In the genomic region with DNA sequence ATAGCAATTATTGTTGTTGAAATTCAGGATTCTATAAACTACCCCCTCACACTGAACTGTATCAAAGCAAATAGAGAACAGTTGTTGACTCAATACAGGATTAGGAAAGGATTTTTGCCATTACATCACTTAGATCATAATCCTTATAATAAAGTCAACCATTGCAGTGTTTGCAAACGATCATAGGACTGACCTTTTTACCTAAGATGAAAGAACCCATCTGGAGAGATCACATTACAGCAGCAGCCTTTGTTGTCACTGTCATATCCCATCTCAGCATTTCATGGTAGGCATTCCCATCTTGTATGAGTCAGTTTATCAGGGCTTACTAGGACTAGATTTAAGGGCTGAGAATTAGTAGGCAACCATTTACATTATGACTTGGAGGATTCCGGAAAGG, we compare ENCODE assay signal across 1 cellular context.
TF ChIP-seq lines count a peak whose summit lies in the region.

No MANE protein-coding gene starts in this region.

TF ChIP-seq in HepG2, 621 proteins besides CTCF, POLR2A, EP300 and RAD21 (continued from another document and continues in another):
- TF ChIP-seq, protein P1, sequence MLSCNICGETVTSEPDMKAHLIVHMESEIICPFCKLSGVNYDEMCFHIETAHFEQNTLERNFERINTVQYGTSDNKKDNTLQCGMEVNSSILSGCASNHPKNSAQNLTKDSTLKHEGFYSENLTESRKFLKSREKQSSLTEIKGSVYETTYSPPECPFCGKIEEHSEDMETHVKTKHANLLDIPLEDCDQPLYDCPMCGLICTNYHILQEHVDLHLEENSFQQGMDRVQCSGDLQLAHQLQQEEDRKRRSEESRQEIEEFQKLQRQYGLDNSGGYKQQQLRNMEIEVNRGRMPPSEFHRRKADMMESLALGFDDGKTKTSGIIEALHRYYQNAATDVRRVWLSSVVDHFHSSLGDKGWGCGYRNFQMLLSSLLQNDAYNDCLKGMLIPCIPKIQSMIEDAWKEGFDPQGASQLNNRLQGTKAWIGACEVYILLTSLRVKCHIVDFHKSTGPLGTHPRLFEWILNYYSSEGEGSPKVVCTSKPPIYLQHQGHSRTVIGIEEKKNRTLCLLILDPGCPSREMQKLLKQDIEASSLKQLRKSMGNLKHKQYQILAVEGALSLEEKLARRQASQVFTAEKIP (CRISPR knock-in tag; IDR thresholded peaks at IDR 0.05; ENCODE audit: borderline replicate concordance) = no peak
- TF ChIP-seq ATM (IDR thresholded peaks at IDR 0.05; ENCODE audit: borderline replicate concordance) = no peak
- no peak for TF ChIP-seq ZNF225 (CRISPR knock-in tag; IDR thresholded peaks at IDR 0.05)
- TF ChIP-seq, protein P2, sequence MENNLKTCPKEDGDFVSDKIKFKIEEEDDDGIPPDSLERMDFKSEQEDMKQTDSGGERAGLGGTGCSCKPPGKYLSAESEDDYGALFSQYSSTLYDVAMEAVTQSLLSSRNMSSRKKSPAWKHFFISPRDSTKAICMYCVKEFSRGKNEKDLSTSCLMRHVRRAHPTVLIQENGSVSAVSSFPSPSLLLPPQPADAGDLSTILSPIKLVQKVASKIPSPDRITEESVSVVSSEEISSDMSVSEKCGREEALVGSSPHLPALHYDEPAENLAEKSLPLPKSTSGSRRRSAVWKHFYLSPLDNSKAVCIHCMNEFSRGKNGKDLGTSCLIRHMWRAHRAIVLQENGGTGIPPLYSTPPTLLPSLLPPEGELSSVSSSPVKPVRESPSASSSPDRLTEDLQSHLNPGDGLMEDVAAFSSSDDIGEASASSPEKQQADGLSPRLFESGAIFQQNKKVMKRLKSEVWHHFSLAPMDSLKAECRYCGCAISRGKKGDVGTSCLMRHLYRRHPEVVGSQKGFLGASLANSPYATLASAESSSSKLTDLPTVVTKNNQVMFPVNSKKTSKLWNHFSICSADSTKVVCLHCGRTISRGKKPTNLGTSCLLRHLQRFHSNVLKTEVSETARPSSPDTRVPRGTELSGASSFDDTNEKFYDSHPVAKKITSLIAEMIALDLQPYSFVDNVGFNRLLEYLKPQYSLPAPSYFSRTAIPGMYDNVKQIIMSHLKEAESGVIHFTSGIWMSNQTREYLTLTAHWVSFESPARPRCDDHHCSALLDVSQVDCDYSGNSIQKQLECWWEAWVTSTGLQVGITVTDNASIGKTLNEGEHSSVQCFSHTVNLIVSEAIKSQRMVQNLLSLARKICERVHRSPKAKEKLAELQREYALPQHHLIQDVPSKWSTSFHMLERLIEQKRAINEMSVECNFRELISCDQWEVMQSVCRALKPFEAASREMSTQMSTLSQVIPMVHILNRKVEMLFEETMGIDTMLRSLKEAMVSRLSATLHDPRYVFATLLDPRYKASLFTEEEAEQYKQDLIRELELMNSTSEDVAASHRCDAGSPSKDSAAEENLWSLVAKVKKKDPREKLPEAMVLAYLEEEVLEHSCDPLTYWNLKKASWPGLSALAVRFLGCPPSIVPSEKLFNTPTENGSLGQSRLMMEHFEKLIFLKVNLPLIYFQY (CRISPR knock-in tag; IDR thresholded peaks at IDR 0.05; ENCODE audit: borderline replicate concordance) = peak; percentile 43; the same call in 1 of the 2 replicates
- TF ChIP-seq RFXAP (CRISPR knock-in tag; IDR thresholded peaks at IDR 0.05; ENCODE audit: borderline replicate concordance) = no peak
- no peak for TF ChIP-seq HNRNPL (IDR thresholded peaks at IDR 0.05; ENCODE audit: low read depth, low read length)
- peak; percentile 89 for TF ChIP-seq POGZ (CRISPR knock-in tag; IDR thresholded peaks at IDR 0.05)
- TF ChIP-seq, protein P3, sequence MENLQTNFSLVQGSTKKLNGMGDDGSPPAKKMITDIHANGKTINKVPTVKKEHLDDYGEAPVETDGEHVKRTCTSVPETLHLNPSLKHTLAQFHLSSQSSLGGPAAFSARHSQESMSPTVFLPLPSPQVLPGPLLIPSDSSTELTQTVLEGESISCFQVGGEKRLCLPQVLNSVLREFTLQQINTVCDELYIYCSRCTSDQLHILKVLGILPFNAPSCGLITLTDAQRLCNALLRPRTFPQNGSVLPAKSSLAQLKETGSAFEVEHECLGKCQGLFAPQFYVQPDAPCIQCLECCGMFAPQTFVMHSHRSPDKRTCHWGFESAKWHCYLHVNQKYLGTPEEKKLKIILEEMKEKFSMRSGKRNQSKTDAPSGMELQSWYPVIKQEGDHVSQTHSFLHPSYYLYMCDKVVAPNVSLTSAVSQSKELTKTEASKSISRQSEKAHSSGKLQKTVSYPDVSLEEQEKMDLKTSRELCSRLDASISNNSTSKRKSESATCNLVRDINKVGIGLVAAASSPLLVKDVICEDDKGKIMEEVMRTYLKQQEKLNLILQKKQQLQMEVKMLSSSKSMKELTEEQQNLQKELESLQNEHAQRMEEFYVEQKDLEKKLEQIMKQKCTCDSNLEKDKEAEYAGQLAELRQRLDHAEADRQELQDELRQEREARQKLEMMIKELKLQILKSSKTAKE (CRISPR knock-in tag; IDR thresholded peaks at IDR 0.05; ENCODE audit: borderline replicate concordance) = peak; percentile 71; the same call in 1 of the 2 replicates
- TF ChIP-seq SUZ12 (IDR thresholded peaks at IDR 0.05; ENCODE audit: low read depth, low read length) = no peak
- TF ChIP-seq KDM5B (CRISPR knock-in tag; IDR thresholded peaks at IDR 0.05; ENCODE audit: borderline replicate concordance) = no peak
- no peak for TF ChIP-seq ZNF468 (CRISPR knock-in tag; IDR thresholded peaks at IDR 0.05)
- TF ChIP-seq ZNF788 (CRISPR knock-in tag; IDR thresholded peaks at IDR 0.05; ENCODE audit: borderline replicate concordance) = no peak
- TF ChIP-seq ZNF703 (CRISPR knock-in tag; IDR thresholded peaks at IDR 0.05; ENCODE audit: borderline replicate concordance) = no peak
- TF ChIP-seq JDP2 (CRISPR knock-in tag; IDR thresholded peaks at IDR 0.05; ENCODE audit: borderline replicate concordance) = no peak
- TF ChIP-seq, protein P4, sequence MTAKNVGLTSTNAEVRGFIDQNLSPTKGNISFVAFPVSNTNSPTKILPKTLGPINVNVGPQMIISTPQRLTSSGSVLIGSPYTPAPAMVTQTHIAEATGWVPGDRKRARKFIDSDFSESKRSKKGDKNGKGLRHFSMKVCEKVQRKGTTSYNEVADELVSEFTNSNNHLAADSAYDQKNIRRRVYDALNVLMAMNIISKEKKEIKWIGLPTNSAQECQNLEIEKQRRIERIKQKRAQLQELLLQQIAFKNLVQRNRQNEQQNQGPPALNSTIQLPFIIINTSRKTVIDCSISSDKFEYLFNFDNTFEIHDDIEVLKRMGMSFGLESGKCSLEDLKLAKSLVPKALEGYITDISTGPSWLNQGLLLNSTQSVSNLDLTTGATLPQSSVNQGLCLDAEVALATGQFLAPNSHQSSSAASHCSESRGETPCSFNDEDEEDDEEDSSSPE (CRISPR knock-in tag; IDR thresholded peaks at IDR 0.05) = no peak
- TF ChIP-seq ZNF317 (CRISPR knock-in tag; IDR thresholded peaks at IDR 0.05) = peak; percentile 37; the same call in 1 of the 2 replicates
- TF ChIP-seq, protein P5, sequence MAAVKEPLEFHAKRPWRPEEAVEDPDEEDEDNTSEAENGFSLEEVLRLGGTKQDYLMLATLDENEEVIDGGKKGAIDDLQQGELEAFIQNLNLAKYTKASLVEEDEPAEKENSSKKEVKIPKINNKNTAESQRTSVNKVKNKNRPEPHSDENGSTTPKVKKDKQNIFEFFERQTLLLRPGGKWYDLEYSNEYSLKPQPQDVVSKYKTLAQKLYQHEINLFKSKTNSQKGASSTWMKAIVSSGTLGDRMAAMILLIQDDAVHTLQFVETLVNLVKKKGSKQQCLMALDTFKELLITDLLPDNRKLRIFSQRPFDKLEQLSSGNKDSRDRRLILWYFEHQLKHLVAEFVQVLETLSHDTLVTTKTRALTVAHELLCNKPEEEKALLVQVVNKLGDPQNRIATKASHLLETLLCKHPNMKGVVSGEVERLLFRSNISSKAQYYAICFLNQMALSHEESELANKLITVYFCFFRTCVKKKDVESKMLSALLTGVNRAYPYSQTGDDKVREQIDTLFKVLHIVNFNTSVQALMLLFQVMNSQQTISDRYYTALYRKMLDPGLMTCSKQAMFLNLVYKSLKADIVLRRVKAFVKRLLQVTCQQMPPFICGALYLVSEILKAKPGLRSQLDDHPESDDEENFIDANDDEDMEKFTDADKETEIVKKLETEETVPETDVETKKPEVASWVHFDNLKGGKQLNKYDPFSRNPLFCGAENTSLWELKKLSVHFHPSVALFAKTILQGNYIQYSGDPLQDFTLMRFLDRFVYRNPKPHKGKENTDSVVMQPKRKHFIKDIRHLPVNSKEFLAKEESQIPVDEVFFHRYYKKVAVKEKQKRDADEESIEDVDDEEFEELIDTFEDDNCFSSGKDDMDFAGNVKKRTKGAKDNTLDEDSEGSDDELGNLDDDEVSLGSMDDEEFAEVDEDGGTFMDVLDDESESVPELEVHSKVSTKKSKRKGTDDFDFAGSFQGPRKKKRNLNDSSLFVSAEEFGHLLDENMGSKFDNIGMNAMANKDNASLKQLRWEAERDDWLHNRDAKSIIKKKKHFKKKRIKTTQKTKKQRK (IDR thresholded peaks at IDR 0.05; ENCODE audit: low read length) = no peak
- TF ChIP-seq ZNF33B (CRISPR knock-in tag; IDR thresholded peaks at IDR 0.05) = no peak
- no peak for TF ChIP-seq MAF1 (CRISPR knock-in tag; IDR thresholded peaks at IDR 0.05; ENCODE audit: borderline replicate concordance)
- TF ChIP-seq, protein P6, sequence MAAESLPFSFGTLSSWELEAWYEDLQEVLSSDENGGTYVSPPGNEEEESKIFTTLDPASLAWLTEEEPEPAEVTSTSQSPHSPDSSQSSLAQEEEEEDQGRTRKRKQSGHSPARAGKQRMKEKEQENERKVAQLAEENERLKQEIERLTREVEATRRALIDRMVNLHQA (CRISPR knock-in tag; IDR thresholded peaks at IDR 0.05) = no peak
- TF ChIP-seq, protein P7, sequence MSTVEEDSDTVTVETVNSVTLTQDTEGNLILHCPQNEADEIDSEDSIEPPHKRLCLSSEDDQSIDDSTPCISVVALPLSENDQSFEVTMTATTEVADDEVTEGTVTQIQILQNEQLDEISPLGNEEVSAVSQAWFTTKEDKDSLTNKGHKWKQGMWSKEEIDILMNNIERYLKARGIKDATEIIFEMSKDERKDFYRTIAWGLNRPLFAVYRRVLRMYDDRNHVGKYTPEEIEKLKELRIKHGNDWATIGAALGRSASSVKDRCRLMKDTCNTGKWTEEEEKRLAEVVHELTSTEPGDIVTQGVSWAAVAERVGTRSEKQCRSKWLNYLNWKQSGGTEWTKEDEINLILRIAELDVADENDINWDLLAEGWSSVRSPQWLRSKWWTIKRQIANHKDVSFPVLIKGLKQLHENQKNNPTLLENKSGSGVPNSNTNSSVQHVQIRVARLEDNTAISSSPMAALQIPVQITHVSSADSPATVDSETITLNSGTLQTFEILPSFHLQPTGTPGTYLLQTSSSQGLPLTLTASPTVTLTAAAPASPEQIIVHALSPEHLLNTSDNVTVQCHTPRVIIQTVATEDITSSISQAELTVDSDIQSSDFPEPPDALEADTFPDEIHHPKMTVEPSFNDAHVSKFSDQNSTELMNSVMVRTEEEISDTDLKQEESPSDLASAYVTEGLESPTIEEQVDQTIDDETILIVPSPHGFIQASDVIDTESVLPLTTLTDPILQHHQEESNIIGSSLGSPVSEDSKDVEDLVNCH (CRISPR knock-in tag; IDR thresholded peaks at IDR 0.05) = no peak
- TF ChIP-seq NCOA2 (CRISPR knock-in tag; IDR thresholded peaks at IDR 0.05) = peak; percentile 96
- peak; percentile 63; the same call in 1 of the 2 replicates for TF ChIP-seq FOXK2 (IDR thresholded peaks at IDR 0.05)
- peak; percentile 71; the same call in 1 of the 2 replicates for TF ChIP-seq EHMT2 (IDR thresholded peaks at IDR 0.05; ENCODE audit: borderline replicate concordance, low read depth, low read length)
- TF ChIP-seq ZSCAN29 (CRISPR knock-in tag; conservative IDR thresholded peaks at IDR 0.05) = no peak
- TF ChIP-seq, protein P8, sequence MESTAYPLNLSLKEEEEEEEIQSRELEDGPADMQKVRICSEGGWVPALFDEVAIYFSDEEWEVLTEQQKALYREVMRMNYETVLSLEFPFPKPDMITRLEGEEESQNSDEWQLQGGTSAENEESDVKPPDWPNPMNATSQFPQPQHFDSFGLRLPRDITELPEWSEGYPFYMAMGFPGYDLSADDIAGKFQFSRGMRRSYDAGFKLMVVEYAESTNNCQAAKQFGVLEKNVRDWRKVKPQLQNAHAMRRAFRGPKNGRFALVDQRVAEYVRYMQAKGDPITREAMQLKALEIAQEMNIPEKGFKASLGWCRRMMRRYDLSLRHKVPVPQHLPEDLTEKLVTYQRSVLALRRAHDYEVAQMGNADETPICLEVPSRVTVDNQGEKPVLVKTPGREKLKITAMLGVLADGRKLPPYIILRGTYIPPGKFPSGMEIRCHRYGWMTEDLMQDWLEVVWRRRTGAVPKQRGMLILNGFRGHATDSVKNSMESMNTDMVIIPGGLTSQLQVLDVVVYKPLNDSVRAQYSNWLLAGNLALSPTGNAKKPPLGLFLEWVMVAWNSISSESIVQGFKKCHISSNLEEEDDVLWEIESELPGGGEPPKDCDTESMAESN (CRISPR knock-in tag; conservative IDR thresholded peaks at IDR 0.05) = no peak
- TF ChIP-seq ERF (CRISPR knock-in tag; IDR thresholded peaks at IDR 0.05) = peak; percentile 83
- TF ChIP-seq ZNF263 (CRISPR knock-in tag; IDR thresholded peaks at IDR 0.05) = no peak
- no peak for TF ChIP-seq TOE1 (CRISPR knock-in tag; IDR thresholded peaks at IDR 0.05)
- TF ChIP-seq ZSCAN12 (CRISPR knock-in tag; IDR thresholded peaks at IDR 0.05) = no peak
- TF ChIP-seq HOXD1 (CRISPR knock-in tag; IDR thresholded peaks at IDR 0.05) = peak; percentile 65; the same call in 1 of the 2 replicates
- TF ChIP-seq RARG (CRISPR knock-in tag; IDR thresholded peaks at IDR 0.05; ENCODE audit: low read depth) = no peak
- peak; percentile 95; the same call in 1 of the 2 replicates for TF ChIP-seq FOXJ3 (CRISPR knock-in tag; IDR thresholded peaks at IDR 0.05; ENCODE audit: borderline replicate concordance)
- TF ChIP-seq, protein P9, sequence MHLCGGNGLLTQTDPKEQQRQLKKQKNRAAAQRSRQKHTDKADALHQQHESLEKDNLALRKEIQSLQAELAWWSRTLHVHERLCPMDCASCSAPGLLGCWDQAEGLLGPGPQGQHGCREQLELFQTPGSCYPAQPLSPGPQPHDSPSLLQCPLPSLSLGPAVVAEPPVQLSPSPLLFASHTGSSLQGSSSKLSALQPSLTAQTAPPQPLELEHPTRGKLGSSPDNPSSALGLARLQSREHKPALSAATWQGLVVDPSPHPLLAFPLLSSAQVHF (CRISPR knock-in tag; IDR thresholded peaks at IDR 0.05) = no peak
- no peak for TF ChIP-seq ARID2 (CRISPR knock-in tag; IDR thresholded peaks at IDR 0.05; ENCODE audit: borderline replicate concordance)
- TF ChIP-seq ZNF777 (CRISPR knock-in tag; IDR thresholded peaks at IDR 0.05) = no peak
- no peak for TF ChIP-seq ZNF232 (CRISPR knock-in tag; IDR thresholded peaks at IDR 0.05; ENCODE audit: borderline replicate concordance)
- TF ChIP-seq ZNF558 (CRISPR knock-in tag; IDR thresholded peaks at IDR 0.05; ENCODE audit: borderline replicate concordance) = no peak
- TF ChIP-seq, protein P10, sequence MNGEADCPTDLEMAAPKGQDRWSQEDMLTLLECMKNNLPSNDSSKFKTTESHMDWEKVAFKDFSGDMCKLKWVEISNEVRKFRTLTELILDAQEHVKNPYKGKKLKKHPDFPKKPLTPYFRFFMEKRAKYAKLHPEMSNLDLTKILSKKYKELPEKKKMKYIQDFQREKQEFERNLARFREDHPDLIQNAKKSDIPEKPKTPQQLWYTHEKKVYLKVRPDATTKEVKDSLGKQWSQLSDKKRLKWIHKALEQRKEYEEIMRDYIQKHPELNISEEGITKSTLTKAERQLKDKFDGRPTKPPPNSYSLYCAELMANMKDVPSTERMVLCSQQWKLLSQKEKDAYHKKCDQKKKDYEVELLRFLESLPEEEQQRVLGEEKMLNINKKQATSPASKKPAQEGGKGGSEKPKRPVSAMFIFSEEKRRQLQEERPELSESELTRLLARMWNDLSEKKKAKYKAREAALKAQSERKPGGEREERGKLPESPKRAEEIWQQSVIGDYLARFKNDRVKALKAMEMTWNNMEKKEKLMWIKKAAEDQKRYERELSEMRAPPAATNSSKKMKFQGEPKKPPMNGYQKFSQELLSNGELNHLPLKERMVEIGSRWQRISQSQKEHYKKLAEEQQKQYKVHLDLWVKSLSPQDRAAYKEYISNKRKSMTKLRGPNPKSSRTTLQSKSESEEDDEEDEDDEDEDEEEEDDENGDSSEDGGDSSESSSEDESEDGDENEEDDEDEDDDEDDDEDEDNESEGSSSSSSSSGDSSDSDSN (CRISPR knock-in tag; IDR thresholded peaks at IDR 0.05) = no peak
- TF ChIP-seq MIXL1 (CRISPR knock-in tag; IDR thresholded peaks at IDR 0.05) = peak; percentile 84
